ENCODE assay signal across 9 cellular contexts in the genomic region with DNA sequence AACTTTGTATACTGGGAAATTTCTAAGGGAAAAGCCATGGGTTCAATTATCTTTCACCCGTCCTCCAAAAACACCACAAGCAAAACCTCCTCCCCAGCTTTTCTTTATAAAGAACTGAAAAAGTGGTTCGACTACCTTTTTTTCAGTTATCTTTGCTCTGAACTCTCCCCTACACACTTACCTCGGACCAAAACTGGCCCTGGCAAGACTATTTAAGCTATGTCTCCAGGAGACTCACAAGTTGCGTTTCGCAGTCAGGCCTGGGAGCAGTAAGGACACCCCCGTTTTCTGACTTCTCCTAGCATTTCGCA. TPM values are rescaled to one million over a fixed set of nuclear protein-coding genes. Genes with fewer than 3 reads are reported as not detected.
DNase-seq lines count a peak whose midpoint lies in the region; ATAC-seq, FAIRE-seq and TF ChIP-seq lines count a peak whose summit lies in the region.
"Had no signal": no experiment of that assay in that cellular context is flagged by ENCODE, and none has a peak within 500 bp of the region (broad histone marks: within the 10 kb centered on the region; RNA-seq: fewer than 3 reads in every experiment).

No MANE protein-coding gene starts in this region.

- no peak for FAIRE-seq in small intestine (lab: Jason Lieb, UNC)
- FAIRE-seq: colon had no signal

- no peaks in the 10 kb centered on the region for H3K9me3 Mint-ChIP-seq in T-helper 2 cell treated with Interferon-gamma antibody and Interleukin-4, amounts not matched to agents 5 μg/mL and 100 μg/mL, for 36 hours

- peak overlapping the region; percentile 98 for H3K27ac Mint-ChIP-seq in T-helper 2 cell treated with Interferon-gamma antibody and Interleukin-4, amounts not matched to agents 5 μg/mL and 100 μg/mL, for 36 hours

- H3K27ac ChIP-seq in SK-N-MC (no peak overlapping the region), small intestine (ENCODE audit: low read depth in 1 of 2, low read length in 1 of 2) (peak overlapping the region; percentile 75 to 87)

- H3K36me3 ChIP-seq in SK-N-MC (ENCODE audit: insufficient read depth, low read length) = peaks cover 5% of the 10 kb centered on the region; the same call in 1 of the 2 replicates
- no peaks in the 10 kb centered on the region for H3K36me3 ChIP-seq in small intestine (ENCODE audit: control insufficient read depth in 2 of 2, insufficient read depth in 2 of 2, low read length in 2 of 2)

- peak overlapping the region; percentile 84 for H3K4me3 ChIP-seq in SK-N-MC
- H3K4me3 ChIP-seq in foreskin fibroblast (ENCODE audit: low read depth in 1 of 2, low read length in 2 of 2) = peak overlapping the region; percentile 77 to 98
- H3K4me3 ChIP-seq in small intestine (ENCODE audit: low read depth in 1 of 2, low read length in 2 of 2) = peak overlapping the region; percentile 82 to 86

- peak overlapping the region; percentile 97 for H3K9ac ChIP-seq in SK-N-MC (ENCODE audit: insufficient read length)

- H3K4me1 ChIP-seq in small intestine (ENCODE audit: control insufficient read depth in 2 of 2, insufficient read depth in 1 of 2, low read depth in 1 of 2, low read length in 1 of 2) = no peaks in the 10 kb centered on the region

- H3K4me3 Mint-ChIP-seq in T-helper 2 cell treated with Interferon-gamma antibody and Interleukin-4, amounts not matched to agents 5 μg/mL and 100 μg/mL, for 36 hours = peak overlapping the region; percentile 98

- DNase-seq in T-helper 2 cell treated with Interferon-gamma antibody and Interleukin-4, amounts not matched to agents 5 μg/mL and 100 μg/mL, for 36 hours (ENCODE audit: low spot score) = no peak
- DNase-seq in T-helper 2 cell (no peak), SK-N-MC (ENCODE audit: low read depth, low spot score) (no peak), foreskin fibroblast (no peak), small intestine (no peak), kidney tubule cell (ENCODE audit: low spot score) (no peak), AG08395 (ENCODE audit: low spot score) (no peak)

- H3K27me3 ChIP-seq in small intestine (ENCODE audit: control insufficient read depth in 2 of 2, insufficient read depth in 2 of 2, low read length in 2 of 2) = no peaks in the 10 kb centered on the region

- H3K27me3 Mint-ChIP-seq in T-helper 2 cell treated with Interferon-gamma antibody and Interleukin-4, amounts not matched to agents 5 μg/mL and 100 μg/mL, for 36 hours (ENCODE audit: low read depth) = no peaks in the 10 kb centered on the region

- H3K9me3 ChIP-seq in SK-N-MC (ENCODE audit: low read depth, low read length) (no peaks in the 10 kb centered on the region), small intestine (ENCODE audit: control insufficient read depth, low read depth) (no peaks in the 10 kb centered on the region)

- no peak for TF ChIP-seq CTCF in foreskin fibroblast (IDR thresholded peaks at IDR 0.05; ENCODE audit: low read depth, low read length)

- peaks cover 40% of the 10 kb centered on the region for H3K4me1 Mint-ChIP-seq in T-helper 2 cell treated with Interferon-gamma antibody and Interleukin-4, amounts not matched to agents 5 μg/mL and 100 μg/mL, for 36 hours (ENCODE audit: low read depth)

- peaks cover 10% of the 10 kb centered on the region for H3K36me3 Mint-ChIP-seq in T-helper 2 cell treated with Interferon-gamma antibody and Interleukin-4, amounts not matched to agents 5 μg/mL and 100 μg/mL, for 36 hours (ENCODE audit: low read depth)

- 0 to 1% (median 0%) methylated on average over 7 of the region's 7 CpGs for WGBS in small intestine, 3 donors

- ATAC-seq in GM19328 (IDR thresholded peaks at IDR 0.05; ENCODE audit: unreplicated experiment) = no peak

RNA-seq across cellular contexts. Expression of gene COPS2, which starts 0.6 kb away (rescaled TPM):
- polyA plus RNA-seq in small intestine = 10 to 100 TPM; 48.2 to 50.5 (median 49.9) TPM

RNA-seq across cellular contexts. Expression of gene GALK2, which starts 15.3 kb away (rescaled TPM):
- 10 to 100 TPM; 26.2 to 55.5 (median 38.4) TPM for polyA plus RNA-seq in small intestine
